Comparison of ENCODE assay signal across 15 cellular contexts in the genomic region with DNA sequence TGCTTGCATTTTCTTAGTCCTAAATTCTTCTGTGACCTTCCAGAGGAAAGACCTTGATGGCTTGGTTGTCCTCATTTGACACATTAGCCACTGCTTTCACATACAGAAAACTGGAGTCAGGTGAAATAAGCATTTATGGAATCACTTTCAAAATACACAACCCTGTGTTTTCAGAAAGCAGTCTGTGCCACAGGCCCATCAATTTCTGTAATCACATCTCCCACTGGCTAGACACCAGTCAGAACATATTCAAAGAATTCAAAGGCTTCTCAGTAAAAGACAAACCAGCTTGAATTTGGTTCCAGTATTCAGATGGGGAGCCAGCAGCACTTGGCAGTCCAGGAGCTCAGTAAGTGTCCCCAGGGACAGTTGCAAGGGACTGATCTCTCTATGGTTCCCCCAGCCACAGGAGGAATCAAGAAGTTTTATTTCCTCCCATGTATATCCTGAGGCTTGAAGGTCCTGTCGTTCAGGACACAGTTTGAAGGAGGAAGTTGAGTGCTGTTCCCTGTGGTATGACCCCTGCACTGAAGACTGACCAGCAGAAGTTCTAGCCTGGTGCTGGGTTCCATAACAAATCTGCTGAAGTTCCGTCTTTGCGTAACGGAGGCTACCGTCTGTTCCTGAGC.
DNase-seq lines count a peak whose midpoint lies in the region; ATAC-seq and TF ChIP-seq lines count a peak whose summit lies in the region.
"Had no signal": no experiment of that assay in that cellular context is flagged by ENCODE, and none has a peak within 500 bp of the region (broad histone marks: within the 10 kb centered on the region; RNA-seq: fewer than 3 reads in every experiment).

No MANE protein-coding gene starts in this region.

- ATAC-seq in sciatic nerve (peak; percentile 67), GM19452 (IDR thresholded peaks at IDR 0.05; ENCODE audit: unreplicated experiment) (no peak), HG03469 (IDR thresholded peaks at IDR 0.05; ENCODE audit: unreplicated experiment) (no peak)

- no peak for TF ChIP-seq CTCF in DOHH2 (IDR thresholded peaks at IDR 0.05; ENCODE audit: low read depth, low read length, poor library complexity, severe bottlenecking)
- TF ChIP-seq CTCF in RWPE1 (conservative IDR thresholded peaks at IDR 0.05; ENCODE audit: low read depth) = no peak
- no peak for TF ChIP-seq CTCF in GM20000 (IDR thresholded peaks at IDR 0.05; ENCODE audit: extremely low read depth, missing control alignments)

- H3K27ac ChIP-seq in DOHH2 (ENCODE audit: low read depth, low read length) = peak overlapping the region; percentile 29
- peak overlapping the region; percentile 87 for H3K27ac ChIP-seq in RWPE1
- H3K27ac ChIP-seq: brain microvascular endothelial cell, ovary, SJCRH30 had no signal

- CTCF ChIA-PET in RWPE1 (lab: Yijun Ruan, JAX) = interaction anchor here (0.5 to 0.9 kb wide), 2 partner anchors 31 to 840 kb away, joined by 3 to 4 read pairs; no protein-coding TSS in a partner anchor

- H3F3A ChIP-seq in DOHH2 (ENCODE audit: control insufficient read depth, insufficient read depth) = peaks cover 3% of the 10 kb centered on the region; the same call in 1 of the 2 replicates

- H3K9me3 ChIP-seq in DOHH2 (ENCODE audit: control insufficient read depth, insufficient read depth, low read length) = peaks cover 11% of the 10 kb centered on the region; the same call in 1 of the 2 replicates
- H3K9me3 ChIP-seq: ovary had no signal

- peak overlapping the region; percentile 9 for H3K4me3 ChIP-seq in DOHH2 (ENCODE audit: low read length)
- H3K4me3 ChIP-seq: ovary, SJCRH30 had no signal

- no peaks in the 10 kb centered on the region for H4K20me1 ChIP-seq in DOHH2 (ENCODE audit: control insufficient read depth, insufficient read depth, low read depth, low read length)

- POLR2A ChIA-PET in RWPE1 (lab: Yijun Ruan, JAX; ENCODE audit: low non-redundant PET) = no interaction called here

- peak overlapping the region; percentile 45 for H3K4me2 ChIP-seq in DOHH2 (ENCODE audit: low read length)

- H3K27me3 ChIP-seq in DOHH2 (ENCODE audit: control insufficient read depth, low read length) = no peaks in the 10 kb centered on the region
- H3K27me3 ChIP-seq: brain microvascular endothelial cell, ovary, SJCRH30 had no signal

- intact Hi-C loops in sciatic nerve (cut with DNase I) = no loop called here

- peaks cover 83% of the 10 kb centered on the region for H3K4me1 ChIP-seq in DOHH2 (ENCODE audit: control insufficient read depth, low read length)

- peaks cover 10% of the 10 kb centered on the region for H3K36me3 ChIP-seq in DOHH2 (ENCODE audit: control insufficient read depth, low read length)
- H3K36me3 ChIP-seq: brain microvascular endothelial cell, ovary, SJCRH30 had no signal

- no peak for DNase-seq in RWPE1 (ENCODE audit: low spot score)
- DNase-seq in globus pallidus (ENCODE audit: low spot score) = peak; percentile 38
- DNase-seq in sciatic nerve (ENCODE audit: low spot score) = peak; percentile 30
- no peak for DNase-seq in GM20000 (ENCODE audit: low spot score)
- DNase-seq: activated CD4-positive, alpha-beta T cell treated with anti-CD3 and anti-CD28 coated beads, Interleukin-2, amount 50 U/mL, for 48 hours; activated effector memory CD4-positive, alpha-beta T cell treated with Interleukin-2 at 50 U/mL for 16 hours; brain microvascular endothelial cell; CD4-positive, alpha-beta T cell; effector CD8-positive, alpha-beta T cell; NCI-H2081; ovary; SJCRH30 had no signal

- no peaks in the 10 kb centered on the region for H3K9me2 ChIP-seq in DOHH2 (replicated peaks; ENCODE audit: control insufficient read depth, low read length)

- no peaks in the 10 kb centered on the region for H3K79me2 ChIP-seq in DOHH2 (ENCODE audit: control insufficient read depth, low read length)

Comparison
In these comparisons a context has a peak if more than half of its experiments do, and no peak if none do; other contexts are left out.
1. DNase-seq: peak in globus pallidus (single experiment) and sciatic nerve (single experiment); none in RWPE1 (single experiment) and GM20000 (single experiment).